In genomic region chr6:147202516-147203310, GRCh38 we compare ENCODE assay signal across 8 cellular contexts. TPM values are rescaled to one million over a fixed set of nuclear protein-coding genes. Genes with fewer than 3 reads are reported as not detected.
DNase-seq lines count a peak whose midpoint lies in the region; ATAC-seq and TF ChIP-seq lines count a peak whose summit lies in the region.

No MANE protein-coding gene starts in this region.

- peaks cover 34% of the 10 kb centered on the region for H3K4me1 ChIP-seq in Loucy (ENCODE audit: insufficient read depth, low read length, poor library complexity, severe bottlenecking)

- TF ChIP-seq EP300 in neural cell (conservative IDR thresholded peaks at IDR 0.05; ENCODE audit: poor library complexity, severe bottlenecking), result peak; percentile 24

- H4K20me1 ChIP-seq in Loucy (ENCODE audit: insufficient read depth, low read length, poor library complexity, severe bottlenecking) (peaks cover 25% of the 10 kb centered on the region), neural cell (ENCODE audit: insufficient read depth) (peaks cover 3% of the 10 kb centered on the region)

- H3K4me1 Mint-ChIP-seq in stimulated activated naive CD8-positive, alpha-beta T cell treated with anti-CD3 and anti-CD28 coated beads, Interleukin-15, amount 100 ng/mL, for 72 hours, result peaks cover 22% of the 10 kb centered on the region

- peak overlapping the region; percentile 67 for H3K4me3 ChIP-seq in H7 (ENCODE audit: insufficient read depth, low read depth, low read length)
- H3K4me3 ChIP-seq in Loucy (ENCODE audit: low read length, poor library complexity, severe bottlenecking), result peak overlapping the region; percentile 87
- peak overlapping the region; percentile 94 for H3K4me3 ChIP-seq in fibroblast of villous mesenchyme (ENCODE audit: low read depth, low read length)
- peak overlapping the region; percentile 75 for H3K4me3 ChIP-seq in neural cell (ENCODE audit: low read length)

- peak overlapping the region; percentile 96 for H3K27ac ChIP-seq in neural cell (ENCODE audit: low read length)

- no peaks in the 10 kb centered on the region for H3K9me3 ChIP-seq in Loucy (ENCODE audit: insufficient read depth, low read depth, low read length)
- no peaks in the 10 kb centered on the region for H3K9me3 ChIP-seq in neural cell (ENCODE audit: low read length)

- peak overlapping the region; percentile 92 to 93 for H3K4me3 Mint-ChIP-seq in stimulated activated naive CD8-positive, alpha-beta T cell treated with anti-CD3 and anti-CD28 coated beads, Interleukin-15, amount 100 ng/mL, for 72 hours

- H3K9ac ChIP-seq in Loucy (ENCODE audit: low read depth, low read length, poor library complexity, severe bottlenecking) (peak overlapping the region; percentile 86), neural cell (ENCODE audit: low read length) (peak overlapping the region; percentile 92)

- no peaks in the 10 kb centered on the region for H3K9me3 Mint-ChIP-seq in stimulated activated naive CD8-positive, alpha-beta T cell treated with anti-CD3 and anti-CD28 coated beads, Interleukin-15, amount 100 ng/mL, for 72 hours

- ATAC-seq in stimulated activated naive CD8-positive, alpha-beta T cell treated with anti-CD3 and anti-CD28 coated beads, Interleukin-15, amount 100 ng/mL, for 72 hours, result peak; percentile 87

- H3F3A ChIP-seq in Loucy (ENCODE audit: low read depth) (no peaks in the 10 kb centered on the region), neural cell (ENCODE audit: insufficient read depth, low read length, poor library complexity, severe bottlenecking) (no peaks in the 10 kb centered on the region)

- TF ChIP-seq CTCF in Loucy (conservative IDR thresholded peaks at IDR 0.05; ENCODE audit: low read length) (no peak), fibroblast of villous mesenchyme (IDR thresholded peaks at IDR 0.05; ENCODE audit: insufficient read depth, low read depth, low read length) (no peak), neural cell (IDR thresholded peaks at IDR 0.05; ENCODE audit: poor library complexity, severe bottlenecking) (no peak)

- H3K27me3 Mint-ChIP-seq in stimulated activated naive CD8-positive, alpha-beta T cell treated with anti-CD3 and anti-CD28 coated beads, Interleukin-15, amount 100 ng/mL, for 72 hours, result no peaks in the 10 kb centered on the region

- DNase-seq in ELR (ENCODE audit: low read depth) (peak; percentile 97), H7 (peak; percentile 84), SHP77 (lab: John Stamatoyannopoulos, UW) (peak; percentile 97 to 98), activated gamma-delta T cell (lab: John Stamatoyannopoulos, UW) (peak; percentile 38), fibroblast of villous mesenchyme (ENCODE audit: low read depth) (peak; percentile 97)
- peak; percentile 72 to 85 for DNase-seq in stimulated activated naive CD8-positive, alpha-beta T cell treated with anti-CD3 and anti-CD28 coated beads, Interleukin-15, amount 100 ng/mL, for 72 hours

- H3K9me2 ChIP-seq in Loucy (replicated peaks; ENCODE audit: low read depth, low read length) (no peaks in the 10 kb centered on the region), neural cell (ENCODE audit: insufficient read depth, low read length) (no peaks in the 10 kb centered on the region)

- H2AFZ ChIP-seq in Loucy (ENCODE audit: low read length) (peak overlapping the region; percentile 89), neural cell (ENCODE audit: low read depth, low read length) (peak overlapping the region; percentile 80)

- peak overlapping the region; percentile 98 to 100 for H3K27ac Mint-ChIP-seq in stimulated activated naive CD8-positive, alpha-beta T cell treated with anti-CD3 and anti-CD28 coated beads, Interleukin-15, amount 100 ng/mL, for 72 hours

- H3K36me3 ChIP-seq in H7 (replicated peaks; ENCODE audit: control insufficient read depth, insufficient read depth, low read length), result no peaks in the 10 kb centered on the region
- H3K36me3 ChIP-seq in Loucy (ENCODE audit: insufficient read depth, low read length), result no peaks in the 10 kb centered on the region
- no peaks in the 10 kb centered on the region for H3K36me3 ChIP-seq in neural cell (ENCODE audit: insufficient read depth, low read length)

- peak; percentile 39 for TF ChIP-seq RAD21 in neural cell (conservative IDR thresholded peaks at IDR 0.05)

- H3K27me3 ChIP-seq in H7 (ENCODE audit: control insufficient read depth, insufficient read depth, low read length), result no peaks in the 10 kb centered on the region
- H3K27me3 ChIP-seq in Loucy (ENCODE audit: insufficient read depth, low read length, poor library complexity, severe bottlenecking), result no peaks in the 10 kb centered on the region
- H3K27me3 ChIP-seq in neural cell (ENCODE audit: insufficient read depth, low read depth, low read length), result no peaks in the 10 kb centered on the region

- H3K4me2 ChIP-seq in Loucy (ENCODE audit: low read depth, low read length, poor library complexity, severe bottlenecking) (peak overlapping the region; percentile 91), neural cell (ENCODE audit: low read length) (peak overlapping the region; percentile 69)

- H3K79me2 ChIP-seq in Loucy (ENCODE audit: insufficient read depth, low read length) (peaks cover 32% of the 10 kb centered on the region), neural cell (replicated peaks; ENCODE audit: insufficient read depth, low read length) (peaks cover 35% of the 10 kb centered on the region)

TF ChIP-seq in neural cell, 6 proteins besides CTCF, POLR2A, EP300 and RAD21:
- TF ChIP-seq MXI1 (conservative IDR thresholded peaks at IDR 0.05; ENCODE audit: poor library complexity, severe bottlenecking), result peak; percentile 65
- peak; percentile 86 for TF ChIP-seq REST (IDR thresholded peaks at IDR 0.05; ENCODE audit: borderline replicate concordance)
- peak; percentile 37 for TF ChIP-seq SMC3 (conservative IDR thresholded peaks at IDR 0.05; ENCODE audit: poor library complexity)
- peak; percentile 67 for TF ChIP-seq TAF1 (IDR thresholded peaks at IDR 0.05; ENCODE audit: low read depth)
- TF ChIP-seq POLR2AphosphoS5 (IDR thresholded peaks at IDR 0.05), result peak; percentile 93
- no peak for TF ChIP-seq EZH2 (IDR thresholded peaks at IDR 0.05; ENCODE audit: borderline replicate concordance, insufficient read depth, low read length, poor library complexity, severe bottlenecking)

RNA-seq across cellular contexts. Expression of gene STXBP5, which starts 1.5 kb away (rescaled TPM):
- total RNA-seq in H7 (2014; rRNA removed; shearing (Covaris generic)), result 6.9 and 9.1 TPM in 2 replicates
- total RNA-seq in fibroblast of villous mesenchyme, result 65.4 and 89.8 TPM in 2 replicates
- polyA plus RNA-seq in neural cell, result 44.8 and 56.4 TPM in 2 replicates
- 97.9 and 110 TPM in 2 replicates for polyA minus RNA-seq in neural cell

Comparison
In these comparisons a context has a peak if more than half of its experiments do, and no peak if none do; other contexts are left out.
1. Peak in every context shown above with its lines: DNase-seq, ATAC-seq, H3K4me3 ChIP-seq and H3K27ac ChIP-seq.
2. DNase-seq: peak in every context shown above with its lines; median percentile 98 in SHP77; 97 in ELR; 97 in fibroblast of villous mesenchyme; 84 in H7; 78 in stimulated activated naive CD8-positive, alpha-beta T cell treated with anti-CD3 and anti-CD28 coated beads, Interleukin-15, amount 100 ng/mL, for 72 hours; 38 in activated gamma-delta T cell.